ENCODE assay signal across 8 cellular contexts in the genomic region with DNA sequence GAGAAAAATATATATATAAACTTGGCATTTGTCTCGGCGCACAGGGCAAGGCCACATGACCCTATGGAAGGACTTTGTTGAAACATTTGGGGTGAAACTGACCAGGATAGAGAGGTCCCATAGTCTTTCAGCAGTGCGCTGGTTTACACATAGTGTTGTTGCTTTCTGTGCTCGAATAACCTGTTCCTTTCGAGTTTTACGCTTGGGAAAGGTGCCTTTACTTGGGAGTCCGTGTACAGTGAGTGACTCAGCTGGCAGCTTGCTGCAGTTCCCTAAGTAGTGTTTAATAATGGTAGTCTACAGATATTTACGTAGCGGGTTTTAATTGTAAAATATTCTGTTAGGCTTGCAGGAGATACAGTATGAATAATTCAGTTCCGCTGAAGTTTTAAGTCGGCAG. TPM values are rescaled to one million over a fixed set of nuclear protein-coding genes. Genes with fewer than 3 reads are reported as not detected.
DNase-seq lines count a peak whose midpoint lies in the region; ATAC-seq and TF ChIP-seq lines count a peak whose summit lies in the region.

No MANE protein-coding gene starts in this region.

- H3K4me3 Mint-ChIP-seq in CD4-positive, alpha-beta T cell = peak overlapping the region; percentile 94
- H3K4me3 Mint-ChIP-seq in HFFc6 (peak overlapping the region; percentile 91), glutamatergic neuron (ENCODE audit: unreplicated experiment) (peak overlapping the region; percentile 89)

- no peaks in the 10 kb centered on the region for H3K9me3 ChIP-seq in CD4-positive, alpha-beta T cell (ENCODE audit: control insufficient read depth, low read length)
- no peaks in the 10 kb centered on the region for H3K9me3 ChIP-seq in sigmoid colon

- WGBS in sigmoid colon, 2 donors = 2 to 6% methylated on average over 11 of the region's 11 CpGs

- intact Hi-C loops in CD4-positive, alpha-beta T cell (cut with DNase I, micrococcal nuclease) = no loop called here
- intact Hi-C loops in sigmoid colon (cut with DNase I) = no loop called here

- H3K27ac ChIP-seq in CD4-positive, alpha-beta T cell (ENCODE audit: low read depth, low read length) = no peak overlapping the region
- H3K27ac ChIP-seq in VCaP (peak overlapping the region; percentile 71), sigmoid colon (peak overlapping the region; percentile 46 to 75 (median 62))

- no peaks in the 10 kb centered on the region for H3K27me3 Mint-ChIP-seq in CD4-positive, alpha-beta T cell
- H3K27me3 Mint-ChIP-seq in HFFc6 (ENCODE audit: insufficient read depth) = no peaks in the 10 kb centered on the region
- H3K27me3 Mint-ChIP-seq in glutamatergic neuron (ENCODE audit: unreplicated experiment) = no peaks in the 10 kb centered on the region

- no peaks in the 10 kb centered on the region for H3K27me3 ChIP-seq in CD4-positive, alpha-beta T cell (ENCODE audit: control insufficient read depth, insufficient read depth, low read length)
- no peaks in the 10 kb centered on the region for H3K27me3 ChIP-seq in sigmoid colon

- H3K4me1 ChIP-seq in sigmoid colon = peaks cover 0 to 7% (median 3%) of the 10 kb centered on the region in 4 donors

- no peak for ATAC-seq in CD4-positive, alpha-beta T cell (ENCODE audit: poor library complexity)
- ATAC-seq in GM21825 (IDR thresholded peaks at IDR 0.05; ENCODE audit: unreplicated experiment) (no peak), HG03135 (IDR thresholded peaks at IDR 0.05; ENCODE audit: unreplicated experiment) (no peak)

- no peaks in the 10 kb centered on the region for H3K9me3 Mint-ChIP-seq in CD4-positive, alpha-beta T cell
- no peaks in the 10 kb centered on the region for H3K9me3 Mint-ChIP-seq in HFFc6
- H3K9me3 Mint-ChIP-seq in glutamatergic neuron (ENCODE audit: unreplicated experiment) = peaks cover 2% of the 10 kb centered on the region

- peak overlapping the region; percentile 79 for H3K27ac Mint-ChIP-seq in CD4-positive, alpha-beta T cell
- H3K27ac Mint-ChIP-seq in HFFc6 = peak overlapping the region; percentile 79
- H3K27ac Mint-ChIP-seq in glutamatergic neuron (ENCODE audit: unreplicated experiment) = peak overlapping the region; percentile 82

- no peak for TF ChIP-seq POLR2A in sigmoid colon (IDR thresholded peaks at IDR 0.05)

- POLR2A ChIA-PET in CD4-positive, alpha-beta T cell (lab: Charles Lee) = no interaction called here

- no peaks in the 10 kb centered on the region for H3K36me3 ChIP-seq in sigmoid colon

- peaks cover 12% of the 10 kb centered on the region for H3K36me3 Mint-ChIP-seq in CD4-positive, alpha-beta T cell (ENCODE audit: low read depth)
- H3K36me3 Mint-ChIP-seq in HFFc6 (ENCODE audit: low read depth) (no peaks in the 10 kb centered on the region), glutamatergic neuron (ENCODE audit: unreplicated experiment) (no peaks in the 10 kb centered on the region)

- no peak for TF ChIP-seq EP300 in sigmoid colon (IDR thresholded peaks at IDR 0.05)

- CTCF ChIA-PET in CD4-positive, alpha-beta T cell (lab: Charles Lee) = no interaction called here

- DNase-seq in CD4-positive, alpha-beta T cell = no peak
- no peak for DNase-seq in HFFc6
- no peak for DNase-seq in glutamatergic neuron
- DNase-seq in sigmoid colon = no peak
- DNase-seq in medulla oblongata (ENCODE audit: extremely low spot score) = no peak

- peaks cover 39% of the 10 kb centered on the region for H3K4me1 Mint-ChIP-seq in CD4-positive, alpha-beta T cell (ENCODE audit: low read depth)
- H3K4me1 Mint-ChIP-seq in HFFc6 (ENCODE audit: low read depth) = peaks cover 10% of the 10 kb centered on the region
- H3K4me1 Mint-ChIP-seq in glutamatergic neuron (ENCODE audit: low read depth, unreplicated experiment) = peaks cover 4% of the 10 kb centered on the region

- peak overlapping the region; percentile 48 to 65 (median 58) for H3K4me3 ChIP-seq in sigmoid colon

- TF ChIP-seq CTCF in CD4-positive, alpha-beta T cell (IDR thresholded peaks at IDR 0.05) = no peak
- TF ChIP-seq CTCF in HFFc6 (IDR thresholded peaks at IDR 0.05) (no peak), VCaP (conservative IDR thresholded peaks at IDR 0.05) (no peak), glutamatergic neuron (IDR thresholded peaks at IDR 0.05; ENCODE audit: partially characterized antibody, unreplicated experiment) (no peak), sigmoid colon (IDR thresholded peaks at IDR 0.05) (no peak)

RNA-seq across cellular contexts. Expression of gene APOOL, which starts 0.6 kb away (rescaled TPM):
- 1 to 10 TPM; 6.0 to 6.6 TPM for total RNA-seq in CD4-positive, alpha-beta T cell
- total RNA-seq in HFFc6 (2021; fragmentation: NEBNext Ultra II Directional; extraction: Animal tissue kit (Norgen Biotek cat#: 25700)) = 10 to 100 TPM; 21.3 to 28.4 (median 25.3) TPM
- total RNA-seq in glutamatergic neuron (ENCODE audit: unreplicated experiment) (21.6 TPM), sigmoid colon (10 to 100 TPM in 2 of 4 donors, 1 to 10 TPM in 2; 8.1 to 16.8 (median 10.5) TPM)
- polyA plus RNA-seq in sigmoid colon = 1 to 10 TPM; 3.0 to 6.3 (median 4.4) TPM
